In genomic region chr14:50610465-50610864, GRCh38 we compare ENCODE assay signal across 1 cellular context.
A peak's percentile ranks its signal among the peaks of the same experiment; 100 is the strongest.
TF ChIP-seq lines count a peak whose summit lies in the region.

No MANE protein-coding gene starts in this region.

TF ChIP-seq in IMR-90, 13 proteins besides CTCF, POLR2A, EP300 and RAD21:
- no peak for TF ChIP-seq USF2 (IDR thresholded peaks at IDR 0.05; ENCODE audit: low read depth, low read length)
- peak; percentile 54 for TF ChIP-seq MAFK (IDR thresholded peaks at IDR 0.05; ENCODE audit: low read depth, low read length)
